Comparison of ENCODE assay signal across 41 cellular contexts in the genomic region with DNA sequence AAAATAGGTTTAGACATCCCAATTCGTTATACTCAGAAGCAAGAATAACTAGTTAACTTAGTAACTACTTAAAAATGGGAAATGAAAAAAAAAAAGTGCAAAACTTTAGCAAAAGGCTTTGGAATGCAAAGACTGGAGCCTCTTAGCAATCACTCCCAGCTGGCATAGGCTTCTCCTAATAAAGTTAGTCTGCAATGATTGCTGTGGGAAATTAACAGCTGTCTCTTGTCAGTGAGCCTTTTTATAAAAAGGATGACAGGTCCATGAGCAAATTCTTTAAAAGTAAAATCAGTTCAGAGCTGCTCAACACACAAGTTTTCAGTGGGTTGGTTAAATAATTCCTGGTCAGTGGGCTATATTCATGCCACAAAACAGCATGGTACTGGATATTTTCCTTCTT. TPM values are rescaled to one million over a fixed set of nuclear protein-coding genes. Genes with fewer than 3 reads are reported as not detected.
A peak's percentile ranks its signal among the peaks of the same experiment; 100 is the strongest.
DNase-seq lines count a peak whose midpoint lies in the region; ATAC-seq, FAIRE-seq and TF ChIP-seq lines count a peak whose summit lies in the region.
"Had no signal": no experiment of that assay in that cellular context is flagged by ENCODE, and none has a peak within 500 bp of the region (broad histone marks: within the 10 kb centered on the region; RNA-seq: fewer than 3 reads in every experiment).

No MANE protein-coding gene starts in this region.

- intact Hi-C loops in pancreas (cut with DNase I) (no loop called here), Caco-2 (cut with micrococcal nuclease; ENCODE audit: unreplicated experiment) (no loop called here)

- no peaks in the 10 kb centered on the region for H3K27me3 Mint-ChIP-seq in Caco-2 (ENCODE audit: insufficient read depth, unreplicated experiment)
- H3K27me3 Mint-ChIP-seq: activated naive CD8-positive, alpha-beta T cell treated with anti-CD3 and anti-CD28 coated beads, Interleukin-2, amount 10 ng/mL, durations not matched to agents 7 days and 5 days; dendritic cell treated with granulocyte-macrophage colony-stimulating factor and Interleukin-4, amounts not matched to agents 40 ng/mL and 50 ng/mL, for 4 days; stimulated activated naive CD8-positive, alpha-beta T cell treated with anti-CD3 and anti-CD28 coated beads, Interleukin-15, amount 100 ng/mL, for 72 hours had no signal

- H3K27ac Mint-ChIP-seq in Caco-2 (ENCODE audit: unreplicated experiment), result no peak overlapping the region
- H3K27ac Mint-ChIP-seq: activated naive CD8-positive, alpha-beta T cell treated with anti-CD3 and anti-CD28 coated beads, Interleukin-2, amount 10 ng/mL, durations not matched to agents 7 days and 5 days; dendritic cell treated with granulocyte-macrophage colony-stimulating factor and Interleukin-4, amounts not matched to agents 40 ng/mL and 50 ng/mL, for 4 days; endodermal cell; neural progenitor cell; stimulated activated naive CD8-positive, alpha-beta T cell treated with anti-CD3 and anti-CD28 coated beads, Interleukin-15, amount 100 ng/mL, for 72 hours had no signal

- H3K4me2 ChIP-seq in SK-N-SH, result no peak overlapping the region
- H3K4me2 ChIP-seq: neural progenitor cell, smooth muscle cell had no signal

- WGBS in SK-N-SH (ENCODE audit: low lambda C conversion rate), result 46% methylated on average over 1 of the region's 1 CpG
- WGBS in pancreas, 2 donors, result 19 to 40% methylated on average over 1 of the region's 1 CpG

- DNase-seq in EH (ENCODE audit: low read depth) (peak; percentile 6), SK-N-SH (no peak), fibroblast of peridontal ligament (ENCODE audit: extremely low read depth) (peak; percentile 59), pancreas (peak in 3 of 6 donors; percentile 23 to 50 (median 48)), HAP-1 (ENCODE audit: low spot score in 2 of 2) (no peak), H4 (ENCODE audit: low spot score) (no peak), Caco-2 (no peak)
- DNase-seq: activated CD4-positive, alpha-beta T cell treated with anti-CD3 and anti-CD28 coated beads, Interleukin-2, amount 50 U/mL, for 4 hours; activated gamma-delta T cell treated with Interleukin-2 at 50 U/mL for 16 hours; activated naive CD8-positive, alpha-beta T cell treated with anti-CD3 and anti-CD28 coated beads, Interleukin-2, amount 10 ng/mL, durations not matched to agents 7 days and 5 days; activated T-cell treated with anti-CD3 and anti-CD28 coated beads, Interleukin-2, amount 50 U/mL, for 48 hours; caudate nucleus; DMS79 treated with DMSO at 0.1 percent for 48 hours; endodermal cell; foreskin melanocyte; GF-D8; GM23248; heart left ventricle; KBM-7; kidney; MG63; mucosa of descending colon; NCI-H1105; NCI-H187 treated with DMSO at 0.1 percent for 48 hours; NCI-H2171 treated with DMSO at 0.1 percent for 48 hours; NCI-H524; OCI-M1; stimulated activated naive CD8-positive, alpha-beta T cell treated with anti-CD3 and anti-CD28 coated beads, Interleukin-15, amount 100 ng/mL, for 72 hours; T-helper 2 cell had no signal

- no peaks in the 10 kb centered on the region for H3K9me2 ChIP-seq in SK-N-SH

- no peaks in the 10 kb centered on the region for H3K27me3 ChIP-seq in SK-N-SH (ENCODE audit: insufficient read depth)
- H3K27me3 ChIP-seq in pancreas, result no peaks in the 10 kb centered on the region
- H3K27me3 ChIP-seq in HAP-1 (ENCODE audit: low read depth), result no peaks in the 10 kb centered on the region
- no peaks in the 10 kb centered on the region for H3K27me3 ChIP-seq in Caco-2 (replicated peaks; ENCODE audit: control insufficient read depth, insufficient read depth, low read length)
- H3K27me3 ChIP-seq: heart left ventricle, MG63, neural progenitor cell had no signal

- no TSS peak for BruUV-seq in Caco-2 (replicated peaks; lab: Mats Ljungman, UMichigan)

- H3K36me3 Mint-ChIP-seq in Caco-2 (ENCODE audit: insufficient read depth, unreplicated experiment), result peaks cover 45% of the 10 kb centered on the region
- H3K36me3 Mint-ChIP-seq: neural progenitor cell had no signal

- H2AFZ ChIP-seq in SK-N-SH (ENCODE audit: low read depth), result no peak overlapping the region
- H2AFZ ChIP-seq: GM23248, neural progenitor cell, parathyroid adenoma had no signal

- CTCF ChIA-PET in SK-N-SH (lab: Yijun Ruan, JAX), result interaction anchor here (0.8 to 3.7 kb wide), 5 partner anchors 13 to 1802 kb away, joined by 3 to 18 read pairs (median 4); no protein-coding TSS in a partner anchor
- CTCF ChIA-PET in Caco-2 (lab: Charles Lee), result no interaction called here

- no peaks in the 10 kb centered on the region for H3K4me1 Mint-ChIP-seq in Caco-2 (ENCODE audit: low read depth, unreplicated experiment)
- H3K4me1 Mint-ChIP-seq: endodermal cell, neural progenitor cell had no signal

- no peaks in the 10 kb centered on the region for H3K9me3 ChIP-seq in SK-N-SH
- H3K9me3 ChIP-seq in pancreas, result no peaks in the 10 kb centered on the region
- no peaks in the 10 kb centered on the region for H3K9me3 ChIP-seq in HAP-1
- 0 out of 2 replicates have a peak, but pooled peaks cover 3% of the 10 kb centered on the region for H3K9me3 ChIP-seq in Caco-2
- H3K9me3 ChIP-seq: heart left ventricle, MG63, mucosa of descending colon, thoracic aorta had no signal

- TF ChIP-seq RAD21 in SK-N-SH (IDR thresholded peaks at IDR 0.05; ENCODE audit: low read length), result no peak

- no peaks in the 10 kb centered on the region for H3F3A ChIP-seq in SK-N-SH (replicated peaks; ENCODE audit: insufficient read depth)

- H3K79me2 ChIP-seq in SK-N-SH (ENCODE audit: insufficient read depth), result no peaks in the 10 kb centered on the region
- H3K79me2 ChIP-seq: parathyroid adenoma had no signal

- H4K20me1 ChIP-seq in SK-N-SH (ENCODE audit: insufficient read depth), result no peaks in the 10 kb centered on the region

- in situ Hi-C loops in HAP-1 (cut with MboI; ENCODE audit: low sequenced_read_pairs), result no loop called here

- H3K27ac ChIP-seq in SK-N-SH (ENCODE audit: low read depth in 2 of 2, low read length in 1 of 2), result no peak overlapping the region
- H3K27ac ChIP-seq in pancreas, result no peak overlapping the region
- H3K27ac ChIP-seq: GM23248, heart left ventricle, neural progenitor cell, parathyroid adenoma, SK-N-MC, thoracic aorta had no signal

- 0 out of 4 replicates have a peak, but pooled peaks of 1 of the 2 experiments have one; percentile 14 for TF ChIP-seq EP300 in SK-N-SH (IDR thresholded peaks at IDR 0.05; ENCODE audit: borderline replicate concordance in 1 of 2, low read depth in 1 of 2, low read length in 1 of 2)

- peaks cover 25 to 34% of the 10 kb centered on the region in 2 experiments for H3K36me3 ChIP-seq in SK-N-SH (replicated peaks in 1 of 2; ENCODE audit: control insufficient read depth in 1 of 2, insufficient read depth in 2 of 2, low read length in 1 of 2)
- H3K36me3 ChIP-seq in pancreas, result peaks cover 0 to 12% (median 0%) of the 10 kb centered on the region in 3 donors
- peaks cover 56% of the 10 kb centered on the region for H3K36me3 ChIP-seq in HAP-1 (replicated peaks)
- peaks cover 1% of the 10 kb centered on the region for H3K36me3 ChIP-seq in Caco-2 (ENCODE audit: control insufficient read depth, insufficient read depth, low read length)
- H3K36me3 ChIP-seq: neural progenitor cell had no signal

- no peak overlapping the region for H3K9ac ChIP-seq in SK-N-SH
- H3K9ac ChIP-seq: GM23248, neural progenitor cell, parathyroid adenoma had no signal

- no peak overlapping the region for H3K4me3 Mint-ChIP-seq in Caco-2 (ENCODE audit: unreplicated experiment)
- H3K4me3 Mint-ChIP-seq: activated naive CD8-positive, alpha-beta T cell treated with anti-CD3 and anti-CD28 coated beads, Interleukin-2, amount 10 ng/mL, durations not matched to agents 7 days and 5 days; CD14-positive monocyte; dendritic cell treated with granulocyte-macrophage colony-stimulating factor and Interleukin-4, amounts not matched to agents 40 ng/mL and 50 ng/mL, for 4 days; endodermal cell; neural progenitor cell; stimulated activated naive CD8-positive, alpha-beta T cell treated with anti-CD3 and anti-CD28 coated beads, Interleukin-15, amount 100 ng/mL, for 72 hours had no signal

- FAIRE-seq in pancreas (lab: Jason Lieb, UNC), result no peak
- FAIRE-seq: HTR-8/SVneo, kidney, urothelium cell line had no signal

- ATAC-seq in pancreas, result peak; percentile 77 to 83 (median 80)
- ATAC-seq: activated CD4-positive, CD25-positive, alpha-beta regulatory T cell treated with anti-CD3 and anti-CD28 coated beads, Interleukin-2, amount 50 U/mL, for 24 hours; esophagus mucosa; heart left ventricle; mucosa of descending colon; stimulated activated naive CD8-positive, alpha-beta T cell treated with anti-CD3 and anti-CD28 coated beads, Interleukin-15, amount 100 ng/mL, for 72 hours had no signal

- TF ChIP-seq CTCF in SK-N-SH (IDR thresholded peaks at IDR 0.05), result no peak
- no peak for TF ChIP-seq CTCF in pancreas (IDR thresholded peaks at IDR 0.05)
- no peak for TF ChIP-seq CTCF in Caco-2 (IDR thresholded peaks at IDR 0.05; ENCODE audit: insufficient read depth in 1 of 2, low read depth in 1 of 2, low read length in 1 of 2, severe bottlenecking in 1 of 2, unreplicated experiment in 1 of 2)

- H3K4me3 ChIP-seq in SK-N-SH (ENCODE audit: low read depth in 2 of 2, low read length in 1 of 2), result no peak overlapping the region
- no peak overlapping the region for H3K4me3 ChIP-seq in pancreas
- H3K4me3 ChIP-seq in HAP-1, result no peak overlapping the region
- no peak overlapping the region for H3K4me3 ChIP-seq in Caco-2 (ENCODE audit: low read depth, low read length)
- H3K4me3 ChIP-seq: GM23248, heart left ventricle, MG63, mucosa of descending colon, neural progenitor cell, SK-N-MC, smooth muscle cell, thoracic aorta had no signal

- POLR2A ChIA-PET in SK-N-SH (lab: Yijun Ruan, JAX) (no interaction called here), Caco-2 (lab: Charles Lee) (no interaction called here)

- no peaks in the 10 kb centered on the region for H3K9me3 Mint-ChIP-seq in Caco-2 (ENCODE audit: unreplicated experiment)
- H3K9me3 Mint-ChIP-seq: activated naive CD8-positive, alpha-beta T cell treated with anti-CD3 and anti-CD28 coated beads, Interleukin-2, amount 10 ng/mL, durations not matched to agents 7 days and 5 days; dendritic cell treated with granulocyte-macrophage colony-stimulating factor and Interleukin-4, amounts not matched to agents 40 ng/mL and 50 ng/mL, for 4 days; endodermal cell; neural progenitor cell; stimulated activated naive CD8-positive, alpha-beta T cell treated with anti-CD3 and anti-CD28 coated beads, Interleukin-15, amount 100 ng/mL, for 72 hours had no signal

- H3K4me1 ChIP-seq in SK-N-SH (ENCODE audit: control insufficient read depth in 1 of 2, insufficient read depth in 2 of 2, low read depth in 1 of 2, low read length in 1 of 2), result peaks cover 0 to 7% of the 10 kb centered on the region in 2 experiments; a peak in 2 of 4 replicates
- peaks cover 4 to 21% (median 5%) of the 10 kb centered on the region in 3 donors for H3K4me1 ChIP-seq in pancreas
- H3K4me1 ChIP-seq in HAP-1, result peaks cover 5% of the 10 kb centered on the region; the same call in 1 of the 2 replicates
- no peaks in the 10 kb centered on the region for H3K4me1 ChIP-seq in Caco-2
- H3K4me1 ChIP-seq: neural progenitor cell, parathyroid adenoma had no signal

RNA-seq across cellular contexts. Expression of a gene that starts 7.4 kb away (rescaled TPM):
- polyA plus RNA-seq in SK-N-SH (2012; rRNA removed) (0.06 and 0.07 TPM in 2 replicates), pancreas (under 1 TPM; 0.30 to 0.31 TPM)
- polyA plus RNA-seq in SK-N-SH (2012; cell fraction: cytosol; rRNA removed), result 0.03 TPM in 1 of 2 replicates, not detected in the other
- polyA plus RNA-seq in SK-N-SH (2012; cell fraction: nucleus; rRNA removed), result 0.26 and 0.30 TPM in 2 replicates
- total RNA-seq in pancreas (under 1 TPM in 3 of 6 donors, not detected in 3; 0.06 to 0.25 (median 0.15) TPM), Caco-2 (2022) (0.16 TPM in 1 of 2 replicates, not detected in the other)
- not detected in 2 replicates for total RNA-seq in H4 (2014; rRNA removed; shearing (Covaris generic))
- total RNA-seq: astrocyte, endodermal cell, GM23248, heart left ventricle, thoracic aorta had no signal
- polyA plus RNA-seq: CD14-positive monocyte had no signal

RNA-seq across cellular contexts. Expression of a gene that starts 49.2 kb away (rescaled TPM):
- 12.0 and 13.2 TPM in 2 replicates for polyA plus RNA-seq in SK-N-SH (2012; rRNA removed)
- 15.9 and 19.3 TPM in 2 replicates for polyA plus RNA-seq in SK-N-SH (2012; cell fraction: cytosol; rRNA removed)
- 3.4 and 8.4 TPM in 2 replicates for polyA plus RNA-seq in SK-N-SH (2012; cell fraction: nucleus; rRNA removed)
- total RNA-seq in pancreas, result 10 to 100 TPM; 11.4 to 27.3 (median 14.4) TPM
- 10 to 100 TPM; 10.3 to 14.0 TPM for polyA plus RNA-seq in pancreas
- 57.1 and 58.9 TPM in 2 replicates for total RNA-seq in H4 (2014; rRNA removed; shearing (Covaris generic))
- 45.4 and 54.6 TPM in 2 replicates for total RNA-seq in Caco-2 (2022)

Comparison
In these comparisons a context has a peak if more than half of its experiments do, and no peak if none do; other contexts are left out.
1. DNase-seq: peak in EH (single experiment) and fibroblast of peridontal ligament (single experiment); none in SK-N-SH (single experiment), HAP-1 (0 of 2), H4 (single experiment) and Caco-2 (0 of 2).